In the genomic region with DNA sequence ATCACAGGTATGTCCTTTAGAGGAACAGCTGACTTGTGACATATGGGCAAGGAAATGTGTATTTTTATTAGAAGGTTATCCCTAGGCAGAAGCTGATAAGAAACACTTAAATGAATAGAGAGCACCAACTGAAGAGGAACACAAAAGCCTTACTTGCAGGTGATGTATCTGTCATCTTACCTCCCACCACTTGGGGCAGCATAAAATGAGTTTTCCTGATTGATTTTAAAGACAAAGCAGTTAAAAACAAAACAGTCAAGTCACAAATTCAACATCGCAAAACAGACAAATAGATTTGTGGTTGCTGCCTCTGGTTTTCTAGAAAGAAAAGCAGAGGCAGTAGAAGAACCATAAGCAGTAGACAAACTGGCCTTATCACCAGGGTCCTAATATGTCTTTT, we compare ENCODE assay signal across 20 cellular contexts.
DNase-seq lines count a peak whose midpoint lies in the region; ATAC-seq and TF ChIP-seq lines count a peak whose summit lies in the region.
"Had no signal": no experiment of that assay in that cellular context is flagged by ENCODE, and none has a peak within 500 bp of the region (broad histone marks: within the 10 kb centered on the region; RNA-seq: fewer than 3 reads in every experiment).

No MANE protein-coding gene starts in this region.

- no peak overlapping the region for H3K27ac Mint-ChIP-seq in GM23338
- H3K27ac Mint-ChIP-seq in glutamatergic neuron (ENCODE audit: unreplicated experiment), result no peak overlapping the region
- H3K27ac Mint-ChIP-seq: activated B cell treated with CpG ODN at 0.5 μM for 24 hours; natural killer cell treated with Interleukin-12 subunit alpha and Interleukin-12 subunit beta and Interleukin-15 and Interleukin-18, amount 100 ng/mL, for 72 hours had no signal

- H3K9me3 ChIP-seq in PC-3 (ENCODE audit: low read length) (no peaks in the 10 kb centered on the region), heart right ventricle (peaks cover 0 to under 1% (median 0%) of the 10 kb centered on the region in 11 donors)
- H3K9me3 ChIP-seq: ascending aorta, thyroid gland had no signal

- no peaks in the 10 kb centered on the region for H4K20me1 ChIP-seq in GM23338 (replicated peaks; ENCODE audit: insufficient read depth)
- H4K20me1 ChIP-seq in PC-3 (ENCODE audit: low read length), result no peaks in the 10 kb centered on the region

- H3K4me2 ChIP-seq in GM23338, result no peak overlapping the region
- H3K4me2 ChIP-seq in PC-3 (ENCODE audit: low read length), result no peak overlapping the region

- 94 to 98% methylated on average over 1 of the region's 1 CpG for WGBS in heart right ventricle, 2 donors

- H3K9me3 Mint-ChIP-seq in GM23338, result no peaks in the 10 kb centered on the region
- no peaks in the 10 kb centered on the region for H3K9me3 Mint-ChIP-seq in glutamatergic neuron (ENCODE audit: unreplicated experiment)
- H3K9me3 Mint-ChIP-seq: activated B cell treated with CpG ODN at 0.5 μM for 24 hours; natural killer cell treated with Interleukin-12 subunit alpha and Interleukin-12 subunit beta and Interleukin-15 and Interleukin-18, amount 100 ng/mL, for 72 hours had no signal

- peaks cover 8% of the 10 kb centered on the region; the same call in 1 of the 2 replicates for H3K9me2 ChIP-seq in GM23338 (ENCODE audit: insufficient read depth)
- no peaks in the 10 kb centered on the region for H3K9me2 ChIP-seq in PC-3 (replicated peaks; ENCODE audit: low read length)

- H3K36me3 Mint-ChIP-seq in GM23338 (ENCODE audit: low read depth), result no peaks in the 10 kb centered on the region
- no peaks in the 10 kb centered on the region for H3K36me3 Mint-ChIP-seq in glutamatergic neuron (ENCODE audit: unreplicated experiment)

- H3K4me3 Mint-ChIP-seq in GM23338 (no peak overlapping the region), glutamatergic neuron (ENCODE audit: unreplicated experiment) (no peak overlapping the region)
- H3K4me3 Mint-ChIP-seq: activated B cell treated with CpG ODN at 0.5 μM for 24 hours; natural killer cell treated with Interleukin-12 subunit alpha and Interleukin-12 subunit beta and Interleukin-15 and Interleukin-18, amount 100 ng/mL, for 72 hours had no signal

- H3K4me1 Mint-ChIP-seq in GM23338, result no peaks in the 10 kb centered on the region
- no peaks in the 10 kb centered on the region for H3K4me1 Mint-ChIP-seq in glutamatergic neuron (ENCODE audit: low read depth, unreplicated experiment)
- H3K4me1 Mint-ChIP-seq: activated B cell treated with CpG ODN at 0.5 μM for 24 hours had no signal

- H3K36me3 ChIP-seq in GM23338 (ENCODE audit: insufficient read depth) (no peaks in the 10 kb centered on the region), PC-3 (ENCODE audit: low read depth, low read length) (no peaks in the 10 kb centered on the region), heart right ventricle (no peaks in the 10 kb centered on the region)
- H3K36me3 ChIP-seq: ascending aorta, thyroid gland had no signal

- no peak for ATAC-seq in GM23338
- ATAC-seq in PC-3, result no peak
- no peak for ATAC-seq in HG03521 (IDR thresholded peaks at IDR 0.05; ENCODE audit: unreplicated experiment)
- ATAC-seq in heart right ventricle, result no peak
- ATAC-seq: HepG2; natural killer cell treated with Interleukin-12 subunit alpha and Interleukin-12 subunit beta and Interleukin-15 and Interleukin-18, amount 100 ng/mL, for 72 hours; right cardiac atrium had no signal

- H3K27ac ChIP-seq in C4-2B (no peak overlapping the region), GM23338 (ENCODE audit: low read depth) (no peak overlapping the region), PC-3 (ENCODE audit: low read length) (no peak overlapping the region), heart right ventricle (no peak overlapping the region)
- H3K27ac ChIP-seq: ascending aorta, dorsolateral prefrontal cortex, GM23248, thyroid gland had no signal

- TF ChIP-seq CTCF in C4-2B (conservative IDR thresholded peaks at IDR 0.05) (peak; percentile 56), GM23338 (conservative IDR thresholded peaks at IDR 0.05; ENCODE audit: low read depth in 2 of 2) (peak; percentile 43 to 62), PC-3 (conservative IDR thresholded peaks at IDR 0.05; ENCODE audit: low read depth, low read length) (peak; percentile 52), glutamatergic neuron (IDR thresholded peaks at IDR 0.05; ENCODE audit: partially characterized antibody, unreplicated experiment) (peak; percentile 66), heart right ventricle (IDR thresholded peaks at IDR 0.05) (peak in 1 of 9 donors; percentile 8)

- no peaks in the 10 kb centered on the region for H3K79me2 ChIP-seq in GM23338 (replicated peaks; ENCODE audit: insufficient read depth)
- H3K79me2 ChIP-seq in PC-3 (ENCODE audit: low read length), result no peaks in the 10 kb centered on the region

- H3K9ac ChIP-seq in PC-3 (ENCODE audit: low read length), result no peak overlapping the region
- H3K9ac ChIP-seq: GM23248 had no signal

- H3K27me3 ChIP-seq in GM23338 (ENCODE audit: insufficient read depth) (no peaks in the 10 kb centered on the region), PC-3 (ENCODE audit: low read length) (no peaks in the 10 kb centered on the region), heart right ventricle (no peaks in the 10 kb centered on the region)
- H3K27me3 ChIP-seq: ascending aorta, dorsolateral prefrontal cortex, thyroid gland had no signal

- intact Hi-C loops in PC-3 (cut with micrococcal nuclease), result no loop called here
- intact Hi-C loops in heart right ventricle (cut with DNase I), result no loop called here

- CTCF ChIA-PET in PC-3 (lab: Charles Lee), result no interaction called here

- no peaks in the 10 kb centered on the region for H3K4me1 ChIP-seq in GM23338 (ENCODE audit: insufficient read depth)
- no peaks in the 10 kb centered on the region for H3K4me1 ChIP-seq in PC-3 (ENCODE audit: insufficient read depth, low read length)
- no peaks in the 10 kb centered on the region for H3K4me1 ChIP-seq in heart right ventricle
- H3K4me1 ChIP-seq: ascending aorta, thyroid gland had no signal

- BruUV-seq in PC-3 (replicated peaks; lab: Mats Ljungman, UMichigan), result no TSS peak

- no peak overlapping the region for H3K4me3 ChIP-seq in GM23338
- no peak overlapping the region for H3K4me3 ChIP-seq in PC-3 (ENCODE audit: low read length)
- no peak overlapping the region for H3K4me3 ChIP-seq in heart right ventricle
- H3K4me3 ChIP-seq: ascending aorta, dorsolateral prefrontal cortex, GM23248, lung, thyroid gland had no signal

- no peak overlapping the region for H2AFZ ChIP-seq in GM23338
- H2AFZ ChIP-seq in PC-3 (ENCODE audit: low read length), result no peak overlapping the region
- H2AFZ ChIP-seq: GM23248 had no signal

- H3F3A ChIP-seq in GM23338 (replicated peaks; ENCODE audit: low read depth) (no peaks in the 10 kb centered on the region), PC-3 (ENCODE audit: low read length, unreplicated experiment) (no peaks in the 10 kb centered on the region)

- H3K27me3 Mint-ChIP-seq in GM23338 (ENCODE audit: insufficient read depth, low read depth, poor library complexity) (peaks cover 2% of the 10 kb centered on the region), glutamatergic neuron (ENCODE audit: unreplicated experiment) (no peaks in the 10 kb centered on the region)
- H3K27me3 Mint-ChIP-seq: activated B cell treated with CpG ODN at 0.5 μM for 24 hours; natural killer cell treated with Interleukin-12 subunit alpha and Interleukin-12 subunit beta and Interleukin-15 and Interleukin-18, amount 100 ng/mL, for 72 hours had no signal

- POLR2A ChIA-PET in PC-3 (lab: Charles Lee; ENCODE audit: unreplicated experiment), result no interaction called here

- peak; percentile 39 for DNase-seq in GM23338 (ENCODE audit: low spot score)
- no peak for DNase-seq in PC-3
- DNase-seq in glutamatergic neuron, result no peak
- no peak for DNase-seq in glomerular visceral epithelial cell (ENCODE audit: extremely low spot score)
- DNase-seq in heart right ventricle, result no peak
- no peak for DNase-seq in GM03348 (ENCODE audit: low spot score)
- DNase-seq: activated B cell treated with CpG ODN at 0.5 μM for 24 hours, activated gamma-delta T cell, dorsolateral prefrontal cortex, GM23248, NCI-H1092 treated with DMSO at 0.1 percent for 48 hours, right cardiac atrium, T-helper 1 cell, thyroid gland had no signal

TF ChIP-seq in GM23338, 12 proteins besides CTCF, POLR2A, EP300 and RAD21:
- TF ChIP-seq EZH2phosphoT487 (IDR thresholded peaks at IDR 0.05; ENCODE audit: unreplicated experiment), result no peak
